ENCODE assay signal across 9 cellular contexts in the genomic region with DNA sequence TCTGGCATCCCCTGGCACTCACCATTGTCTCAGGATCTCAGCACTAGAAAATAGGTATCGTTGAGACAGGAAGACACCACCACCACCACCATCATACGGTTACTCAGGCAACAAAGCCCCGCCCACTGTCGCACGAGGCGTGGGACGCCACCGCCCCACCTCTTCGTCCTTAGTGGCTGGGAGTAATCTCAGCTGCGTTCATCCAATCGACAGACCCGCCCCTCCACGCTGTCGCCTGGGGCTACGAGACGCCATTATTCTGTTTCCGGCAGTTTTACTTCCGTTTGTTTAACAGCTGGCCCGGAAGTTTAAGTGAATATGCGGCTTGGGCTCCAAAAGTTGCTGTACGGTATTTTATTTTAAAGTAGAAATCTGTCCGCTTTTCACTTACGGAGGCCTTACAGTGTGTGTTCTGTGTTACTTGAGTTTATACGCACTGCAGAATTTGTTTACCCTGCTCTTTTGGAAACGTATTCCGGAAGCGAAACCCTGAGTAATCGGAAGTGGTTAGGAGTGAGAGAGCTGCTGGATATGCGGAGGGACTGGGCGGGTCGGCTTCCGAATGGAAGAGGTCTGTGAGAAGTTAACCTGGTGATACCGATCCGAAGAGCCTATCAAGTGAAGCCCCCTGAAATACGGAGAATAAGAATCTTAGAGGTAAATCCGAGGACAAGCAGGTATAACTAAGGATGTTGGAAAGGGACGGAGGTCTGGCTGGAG. TPM values are rescaled to one million over a fixed set of nuclear protein-coding genes. Genes with fewer than 3 reads are reported as not detected.
DNase-seq lines count a peak whose midpoint lies in the region; ATAC-seq and TF ChIP-seq lines count a peak whose summit lies in the region.
"Had no signal": no experiment of that assay in that cellular context is flagged by ENCODE, and none has a peak within 500 bp of the region (broad histone marks: within the 10 kb centered on the region; RNA-seq: fewer than 3 reads in every experiment).

A gene with protein sequence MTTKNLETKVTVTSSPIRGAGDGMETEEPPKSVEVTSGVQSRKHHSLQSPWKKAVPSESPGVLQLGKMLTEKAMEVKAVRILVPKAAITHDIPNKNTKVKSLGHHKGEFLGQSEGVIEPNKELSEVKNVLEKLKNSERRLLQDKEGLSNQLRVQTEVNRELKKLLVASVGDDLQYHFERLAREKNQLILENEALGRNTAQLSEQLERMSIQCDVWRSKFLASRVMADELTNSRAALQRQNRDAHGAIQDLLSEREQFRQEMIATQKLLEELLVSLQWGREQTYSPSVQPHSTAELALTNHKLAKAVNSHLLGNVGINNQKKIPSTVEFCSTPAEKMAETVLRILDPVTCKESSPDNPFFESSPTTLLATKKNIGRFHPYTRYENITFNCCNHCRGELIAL (plus strand): TSS at position 510 of the 720 bp plus-strand sequence. CDS start 1,328 bp downstream, outside the sequence.
A gene with protein sequence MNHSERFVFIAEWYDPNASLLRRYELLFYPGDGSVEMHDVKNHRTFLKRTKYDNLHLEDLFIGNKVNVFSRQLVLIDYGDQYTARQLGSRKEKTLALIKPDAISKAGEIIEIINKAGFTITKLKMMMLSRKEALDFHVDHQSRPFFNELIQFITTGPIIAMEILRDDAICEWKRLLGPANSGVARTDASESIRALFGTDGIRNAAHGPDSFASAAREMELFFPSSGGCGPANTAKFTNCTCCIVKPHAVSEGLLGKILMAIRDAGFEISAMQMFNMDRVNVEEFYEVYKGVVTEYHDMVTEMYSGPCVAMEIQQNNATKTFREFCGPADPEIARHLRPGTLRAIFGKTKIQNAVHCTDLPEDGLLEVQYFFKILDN (minus strand): TSS at position 112 of the 720 bp plus-strand sequence. CDS start 87 bp downstream, at position 25.

- DNase-seq in BJ (ENCODE audit: low read depth) (peak; percentile 93), NCI-H526 treated with DMSO at 0.1 percent for 48 hours (lab: John Stamatoyannopoulos, UW) (peak; percentile 99), dermis blood vessel endothelial cell (peak; percentile 97), left lobe of liver (ENCODE audit: low spot score) (peak; percentile 96)
- DNase-seq in activated CD4-positive, alpha-beta T cell treated with anti-CD3 and anti-CD28 coated beads, Interleukin-2, amount 10 ng/mL, durations not matched to agents 24 days and 14 days, result peak; percentile 100
- peak; percentile 98 for DNase-seq in stimulated activated CD4-positive, alpha-beta T cell treated with anti-CD3 and anti-CD28 coated beads, Interleukin-2, amount 100 ng/mL, for 4 hours (ENCODE audit: low read depth)

- POLR2A ChIA-PET in BJ (lab: Charles Lee), result interaction anchor here (0.9 kb wide), 1 partner anchor 9 kb away, joined by 5 read pairs; no protein-coding TSS in a partner anchor

- peaks cover 34% of the 10 kb centered on the region for H3K4me1 Mint-ChIP-seq in activated CD4-positive, alpha-beta T cell treated with anti-CD3 and anti-CD28 coated beads, Interleukin-2, amount 10 ng/mL, durations not matched to agents 24 days and 14 days

- H3K36me3 ChIP-seq in BJ (ENCODE audit: control insufficient read depth, insufficient read depth, low read length), result peaks cover 2% of the 10 kb centered on the region; the same call in 1 of the 2 replicates

- no peaks in the 10 kb centered on the region for H3K27me3 ChIP-seq in BJ (ENCODE audit: control insufficient read depth, insufficient read depth, low read length)

- no peaks in the 10 kb centered on the region for H3K27me3 Mint-ChIP-seq in activated CD4-positive, alpha-beta T cell treated with anti-CD3 and anti-CD28 coated beads, Interleukin-2, amount 10 ng/mL, durations not matched to agents 24 days and 14 days
- H3K27me3 Mint-ChIP-seq: dendritic cell treated with granulocyte-macrophage colony-stimulating factor and Interleukin-4, amounts not matched to agents 40 ng/mL and 50 ng/mL, for 4 days had no signal

- peak within 1 kb of the TSS; percentile 26 for H3K27ac Mint-ChIP-seq in activated CD4-positive, alpha-beta T cell treated with anti-CD3 and anti-CD28 coated beads, Interleukin-2, amount 10 ng/mL, durations not matched to agents 24 days and 14 days
- H3K27ac Mint-ChIP-seq: dendritic cell treated with granulocyte-macrophage colony-stimulating factor and Interleukin-4, amounts not matched to agents 40 ng/mL and 50 ng/mL, for 4 days had no signal

- peak; percentile 98 for ATAC-seq in GM19328 (IDR thresholded peaks at IDR 0.05; ENCODE audit: unreplicated experiment)
- peak; percentile 79 for ATAC-seq in HG03469 (IDR thresholded peaks at IDR 0.05; ENCODE audit: unreplicated experiment)
- peak; percentile 99 for ATAC-seq in left lobe of liver

- peak within 1 kb of the TSS; percentile 73 for H3K4me3 Mint-ChIP-seq in activated CD4-positive, alpha-beta T cell treated with anti-CD3 and anti-CD28 coated beads, Interleukin-2, amount 10 ng/mL, durations not matched to agents 24 days and 14 days
- H3K4me3 Mint-ChIP-seq: dendritic cell treated with granulocyte-macrophage colony-stimulating factor and Interleukin-4, amounts not matched to agents 40 ng/mL and 50 ng/mL, for 4 days had no signal

- H3K4me3 ChIP-seq in BJ (ENCODE audit: low read depth, low read length), result peak within 1 kb of the TSS; percentile 73

- intact Hi-C loops in activated CD4-positive, alpha-beta T cell treated with anti-CD3 and anti-CD28 coated beads, Interleukin-2, amount 10 ng/mL, durations not matched to agents 24 days and 14 days (cut with micrococcal nuclease), result loop anchor here (1.0 to 10.0 kb wide), 12 partner anchors 22 to 1189 kb away; a partner anchor contains a TSS

- CTCF ChIA-PET in BJ (lab: Yijun Ruan, JAX), result interaction anchor here (0.9 to 1.5 kb wide), 7 partner anchors 12 to 1045 kb away, joined by 3 to 6 read pairs (median 4); no protein-coding TSS in a partner anchor

- peaks cover 25% of the 10 kb centered on the region for H3K36me3 Mint-ChIP-seq in activated CD4-positive, alpha-beta T cell treated with anti-CD3 and anti-CD28 coated beads, Interleukin-2, amount 10 ng/mL, durations not matched to agents 24 days and 14 days (ENCODE audit: low read depth)

- TF ChIP-seq CTCF in BJ (IDR thresholded peaks at IDR 0.05; ENCODE audit: insufficient read depth, low read depth, low read length), result no peak

- peaks cover 6% of the 10 kb centered on the region for H3K9me3 Mint-ChIP-seq in activated CD4-positive, alpha-beta T cell treated with anti-CD3 and anti-CD28 coated beads, Interleukin-2, amount 10 ng/mL, durations not matched to agents 24 days and 14 days
- H3K9me3 Mint-ChIP-seq: dendritic cell treated with granulocyte-macrophage colony-stimulating factor and Interleukin-4, amounts not matched to agents 40 ng/mL and 50 ng/mL, for 4 days had no signal

RNA-seq across cellular contexts. Expression of the first gene that starts in this region (rescaled TPM):
- polyA plus RNA-seq in BJ (2011; rRNA removed), result 7.7 and 19.2 TPM in 2 replicates
- 5.0 and 5.1 TPM in 2 replicates for polyA minus RNA-seq in BJ (2011; rRNA and poly(A)+ RNA removed)
- total RNA-seq in activated CD4-positive, alpha-beta T cell treated with anti-CD3 and anti-CD28 coated beads, Interleukin-2, amount 10 ng/mL, durations not matched to agents 24 days and 14 days, result 11.2 and 11.3 TPM in 2 replicates
- total RNA-seq in dermis blood vessel endothelial cell, result 26.0 and 30.5 TPM in 2 replicates
- 7.0 TPM for total RNA-seq in left lobe of liver

RNA-seq across cellular contexts. Expression of the second gene that starts in this region (rescaled TPM):
- polyA plus RNA-seq in BJ (2011; rRNA removed), result 7.5 and 16.3 TPM in 2 replicates
- polyA minus RNA-seq in BJ (2011; rRNA and poly(A)+ RNA removed), result 9.1 and 12.8 TPM in 2 replicates
- 10.6 and 13.8 TPM in 2 replicates for total RNA-seq in activated CD4-positive, alpha-beta T cell treated with anti-CD3 and anti-CD28 coated beads, Interleukin-2, amount 10 ng/mL, durations not matched to agents 24 days and 14 days
- total RNA-seq in dermis blood vessel endothelial cell (18.0 and 26.8 TPM in 2 replicates), left lobe of liver (4.9 TPM)

Comparison
In these comparisons a context has a peak if more than half of its experiments do, and no peak if none do; other contexts are left out.
1. Peak in every context shown above with its lines: DNase-seq, ATAC-seq and H3K4me3 ChIP-seq.